In genomic region chr9:131528186-131528585, GRCh38 we compare ENCODE assay signal across 20 cellular contexts. TPM values are rescaled to one million over a fixed set of nuclear protein-coding genes. Genes with fewer than 3 reads are reported as not detected.
DNase-seq lines count a peak whose midpoint lies in the region; ATAC-seq and TF ChIP-seq lines count a peak whose summit lies in the region.
"Had no signal": no experiment of that assay in that cellular context is flagged by ENCODE, and none has a peak within 500 bp of the region (broad histone marks: within the 10 kb centered on the region; RNA-seq: fewer than 3 reads in every experiment).

No MANE protein-coding gene starts in this region.

- H3K27ac Mint-ChIP-seq in T-helper 1 cell treated with Interleukin-12 subunit alpha and Interleukin-12 subunit beta and Interleukin-4 antibody, amounts not matched to agents 30 μg/mL and 1 μg/mL, for 36 hours: peak overlapping the region; percentile 81
- peak overlapping the region in 2 of 5 experiments; percentile 20 to 56 for H3K27ac Mint-ChIP-seq in brain
- H3K27ac Mint-ChIP-seq in natural killer cell treated with Interleukin-12 subunit alpha and Interleukin-12 subunit beta and Interleukin-15 and Interleukin-18, amount 100 ng/mL, for 72 hours: no peak overlapping the region

- H3K36me3 Mint-ChIP-seq in T-helper 1 cell treated with Interleukin-12 subunit alpha and Interleukin-12 subunit beta and Interleukin-4 antibody, amounts not matched to agents 30 μg/mL and 1 μg/mL, for 36 hours (ENCODE audit: low read depth): peaks cover 13% of the 10 kb centered on the region
- peaks cover 37% of the 10 kb centered on the region for H3K36me3 Mint-ChIP-seq in brain
- H3K36me3 Mint-ChIP-seq in natural killer cell treated with Interleukin-12 subunit alpha and Interleukin-12 subunit beta and Interleukin-15 and Interleukin-18, amount 100 ng/mL, for 72 hours: peaks cover 4% of the 10 kb centered on the region

- DNase-seq in T-helper 1 cell (no peak), G401 (ENCODE audit: low spot score) (peak; percentile 86), GF-D8 (lab: John Stamatoyannopoulos, UW) (no peak)
- no peak for DNase-seq in natural killer cell treated with Interleukin-12 subunit alpha and Interleukin-12 subunit beta and Interleukin-15 and Interleukin-18, amount 100 ng/mL, for 72 hours (ENCODE audit: low spot score)
- no peak for DNase-seq in effector CD4-positive, alpha-beta T cell
- DNase-seq: 8988T; cerebellar nuclear complex; HCEC 1CT; NCI-H1092 treated with DMSO at 0.1 percent for 48 hours; NCI-H2029 treated with DMSO at 0.1 percent for 48 hours; stimulated activated CD4-positive, alpha-beta T cell treated with anti-CD3 and anti-CD28 coated beads, Interleukin-2, amount 100 ng/mL, for 48 hours; upper lobe of right lung had no signal

- in situ Hi-C loops in G401 (cut with HindIII; ENCODE audit: low sequenced_read_pairs): no loop called here

- H3K27me3 Mint-ChIP-seq in T-helper 1 cell treated with Interleukin-12 subunit alpha and Interleukin-12 subunit beta and Interleukin-4 antibody, amounts not matched to agents 30 μg/mL and 1 μg/mL, for 36 hours (ENCODE audit: low read depth): no peaks in the 10 kb centered on the region
- peaks cover 4% of the 10 kb centered on the region for H3K27me3 Mint-ChIP-seq in brain
- H3K27me3 Mint-ChIP-seq in natural killer cell treated with Interleukin-12 subunit alpha and Interleukin-12 subunit beta and Interleukin-15 and Interleukin-18, amount 100 ng/mL, for 72 hours: no peaks in the 10 kb centered on the region

- no peak for ATAC-seq in natural killer cell treated with Interleukin-12 subunit alpha and Interleukin-12 subunit beta and Interleukin-15 and Interleukin-18, amount 100 ng/mL, for 72 hours
- ATAC-seq in GM18511 (IDR thresholded peaks at IDR 0.05; ENCODE audit: unreplicated experiment): no peak
- ATAC-seq: GM12878, upper lobe of right lung had no signal

- no peak for TF ChIP-seq CTCF in brain (conservative IDR thresholded peaks at IDR 0.05)

- H3K9me3 Mint-ChIP-seq in T-helper 1 cell treated with Interleukin-12 subunit alpha and Interleukin-12 subunit beta and Interleukin-4 antibody, amounts not matched to agents 30 μg/mL and 1 μg/mL, for 36 hours: no peaks in the 10 kb centered on the region
- H3K9me3 Mint-ChIP-seq in brain: no peaks in the 10 kb centered on the region
- no peaks in the 10 kb centered on the region for H3K9me3 Mint-ChIP-seq in natural killer cell treated with Interleukin-12 subunit alpha and Interleukin-12 subunit beta and Interleukin-15 and Interleukin-18, amount 100 ng/mL, for 72 hours

- peaks cover 8% of the 10 kb centered on the region for H3K4me1 Mint-ChIP-seq in T-helper 1 cell treated with Interleukin-12 subunit alpha and Interleukin-12 subunit beta and Interleukin-4 antibody, amounts not matched to agents 30 μg/mL and 1 μg/mL, for 36 hours (ENCODE audit: low read depth)
- peaks cover 10% of the 10 kb centered on the region for H3K4me1 Mint-ChIP-seq in brain
- peaks cover 3 to 6% of the 10 kb centered on the region in 2 donors for H3K4me1 Mint-ChIP-seq in natural killer cell treated with Interleukin-12 subunit alpha and Interleukin-12 subunit beta and Interleukin-15 and Interleukin-18, amount 100 ng/mL, for 72 hours (ENCODE audit: low read depth in 2 of 2)

- H3K4me3 Mint-ChIP-seq in T-helper 1 cell treated with Interleukin-12 subunit alpha and Interleukin-12 subunit beta and Interleukin-4 antibody, amounts not matched to agents 30 μg/mL and 1 μg/mL, for 36 hours: peak overlapping the region; percentile 63
- H3K4me3 Mint-ChIP-seq in brain: peak overlapping the region; percentile 19 to 73 (median 69)
- peak overlapping the region; percentile 34 for H3K4me3 Mint-ChIP-seq in natural killer cell treated with Interleukin-12 subunit alpha and Interleukin-12 subunit beta and Interleukin-15 and Interleukin-18, amount 100 ng/mL, for 72 hours

RNA-seq across cellular contexts. Expression of gene UCK1, which starts 2.9 kb away (rescaled TPM):
- 43.4 and 45.8 TPM in 2 replicates for total RNA-seq in G401 (2014; rRNA removed; shearing (Covaris generic))
- polyA plus RNA-seq in brain (ENCODE audit: insufficient read depth, low read depth, low replicate concordance): 81.1 TPM
- 10 to 100 TPM; 24.9 to 37.4 TPM for total RNA-seq in natural killer cell treated with Interleukin-12 subunit alpha and Interleukin-12 subunit beta and Interleukin-15 and Interleukin-18, amount 100 ng/mL, for 72 hours

RNA-seq across cellular contexts. Expression of gene PRRT1B, which starts 17.1 kb away (rescaled TPM):
- total RNA-seq in G401 (2014; rRNA removed; shearing (Covaris generic)): not detected in 2 replicates
- 0.34 TPM for polyA plus RNA-seq in brain (ENCODE audit: insufficient read depth, low read depth, low replicate concordance)
- total RNA-seq in natural killer cell treated with Interleukin-12 subunit alpha and Interleukin-12 subunit beta and Interleukin-15 and Interleukin-18, amount 100 ng/mL, for 72 hours: not detected
- total RNA-seq: glomerular endothelial cell, GM12878, LHCN-M2, NCI-H460, posterior vena cava had no signal
- polyA plus RNA-seq: GM12878 had no signal

RNA-seq across cellular contexts. Expression of gene POMT1, which starts 25.5 kb away (rescaled TPM):
- total RNA-seq in G401 (2014; rRNA removed; shearing (Covaris generic)): 19.4 and 36.5 TPM in 2 replicates
- 32.7 TPM for polyA plus RNA-seq in brain (ENCODE audit: insufficient read depth, low read depth, low replicate concordance)
- total RNA-seq in natural killer cell treated with Interleukin-12 subunit alpha and Interleukin-12 subunit beta and Interleukin-15 and Interleukin-18, amount 100 ng/mL, for 72 hours: 10 to 100 TPM; 30.5 to 53.4 TPM
